10 cellular contexts compared by ENCODE assay signal in genomic region chr6:107657373-107657754, GRCh38.
DNase-seq lines count a peak whose midpoint lies in the region; ATAC-seq and TF ChIP-seq lines count a peak whose summit lies in the region.
"Had no signal": no experiment of that assay in that cellular context is flagged by ENCODE, and none has a peak within 500 bp of the region (broad histone marks: within the 10 kb centered on the region; RNA-seq: fewer than 3 reads in every experiment).

No MANE protein-coding gene starts in this region.

- H3K36me3 Mint-ChIP-seq in CD4-positive, CD25-positive, alpha-beta regulatory T cell: no peaks in the 10 kb centered on the region
- H3K36me3 Mint-ChIP-seq in activated CD8-positive, alpha-beta T cell treated with anti-CD3 and anti-CD28 coated beads, Interleukin-2, amount 10 ng/mL, durations not matched to agents 7 days and 5 days (ENCODE audit: low read depth): peaks cover 4% of the 10 kb centered on the region
- no peaks in the 10 kb centered on the region for H3K36me3 Mint-ChIP-seq in natural killer cell

- peak overlapping the region; percentile 31; the same call in 1 of the 2 replicates for H3K9ac ChIP-seq in IMR-90 (ENCODE audit: low read depth, low read length)

- H2BK20ac ChIP-seq in IMR-90 (ENCODE audit: low read depth, low read length): peak overlapping the region; percentile 12; the same call in 1 of the 2 replicates

- H2BK120ac ChIP-seq in IMR-90 (ENCODE audit: low read depth, low read length): peak overlapping the region; percentile 63; the same call in 1 of the 2 replicates

- peak overlapping the region; percentile 53 for H3K4me3 ChIP-seq in CD4-positive, CD25-positive, alpha-beta regulatory T cell (ENCODE audit: low read depth, low read length)
- H3K4me3 ChIP-seq in IMR-90 (ENCODE audit: insufficient read depth, low read depth, low read length) (no peak overlapping the region), tibial artery (no peak overlapping the region)

- no peak overlapping the region for H3K27ac ChIP-seq in CD4-positive, CD25-positive, alpha-beta regulatory T cell (ENCODE audit: insufficient read depth, low read length, poor library complexity, severe bottlenecking)
- H3K27ac ChIP-seq in IMR-90 (ENCODE audit: insufficient read depth, low read length) (peak overlapping the region; percentile 79), tibial artery (no peak overlapping the region)

- H3K4me1 Mint-ChIP-seq in CD4-positive, CD25-positive, alpha-beta regulatory T cell: peaks cover 0 to 30% (median 13%) of the 10 kb centered on the region in 4 donors
- H3K4me1 Mint-ChIP-seq in activated CD8-positive, alpha-beta T cell treated with anti-CD3 and anti-CD28 coated beads, Interleukin-2, amount 10 ng/mL, durations not matched to agents 7 days and 5 days (ENCODE audit: low read depth): peaks cover 75% of the 10 kb centered on the region
- H3K4me1 Mint-ChIP-seq in natural killer cell: peaks cover 0 to 25% of the 10 kb centered on the region in 2 donors

- 80% methylated on average over 1 of the region's 3 CpGs; no CpG with 5 or more reads in 1 of the 2 experiments for WGBS in IMR-90 (ENCODE audit: extremely low coverage in 2 of 2, insufficient read length in 1 of 2), 2 experiments

- in situ Hi-C loops in IMR-90 (cut with MboI; ENCODE audit: low sequenced_read_pairs): no loop called here

- H3K23ac ChIP-seq in IMR-90 (ENCODE audit: low read depth, low read length): 0 out of 2 replicates have a peak overlapping the region, but pooled peaks have one; percentile 1

- POLR2A ChIA-PET in IMR-90 (lab: Charles Lee; ENCODE audit: unreplicated experiment): no interaction called here
- POLR2A ChIA-PET in activated CD8-positive, alpha-beta T cell treated with anti-CD3 and anti-CD28 coated beads, Interleukin-2, amount 10 ng/mL, durations not matched to agents 7 days and 5 days (lab: Charles Lee): interaction anchor here (0.9 to 4.0 kb wide), 7 partner anchors 15 to 198 kb away, joined by 3 to 26 read pairs (median 4); partner anchors contain the start of genes PDSS2 and SOBP

- peak overlapping the region; percentile 53; the same call in 1 of the 2 replicates for H4K5ac ChIP-seq in IMR-90 (ENCODE audit: low read depth, low read length)

- H3K9me3 Mint-ChIP-seq in CD4-positive, CD25-positive, alpha-beta regulatory T cell: peaks cover 0 to 2% (median 0%) of the 10 kb centered on the region in 7 donors
- no peaks in the 10 kb centered on the region for H3K9me3 Mint-ChIP-seq in activated CD8-positive, alpha-beta T cell treated with anti-CD3 and anti-CD28 coated beads, Interleukin-2, amount 10 ng/mL, durations not matched to agents 7 days and 5 days (ENCODE audit: insufficient read depth)
- no peaks in the 10 kb centered on the region for H3K9me3 Mint-ChIP-seq in natural killer cell

- H4K8ac ChIP-seq in IMR-90 (ENCODE audit: low read depth in 2 of 2, low read length in 2 of 2): no peak overlapping the region; a peak in 2 of 4 replicates

- H3K9me1 ChIP-seq in IMR-90 (ENCODE audit: insufficient read depth, low read length): peaks cover 9% of the 10 kb centered on the region

- no peaks in the 10 kb centered on the region for H3K9me3 ChIP-seq in CD4-positive, CD25-positive, alpha-beta regulatory T cell (ENCODE audit: control insufficient read depth in 2 of 2, low read length in 2 of 2)
- H3K9me3 ChIP-seq in IMR-90 (ENCODE audit: control insufficient read depth, insufficient read depth, low read length): no peaks in the 10 kb centered on the region
- H3K9me3 ChIP-seq in tibial artery: no peaks in the 10 kb centered on the region
- H3K9me3 ChIP-seq: esophagus squamous epithelium had no signal

- H4K20me1 ChIP-seq in IMR-90 (ENCODE audit: insufficient read depth, low read length): peaks cover 6% of the 10 kb centered on the region; the same call in 1 of the 2 replicates

- peaks cover 3% of the 10 kb centered on the region for H3K27me3 ChIP-seq in CD4-positive, CD25-positive, alpha-beta regulatory T cell (ENCODE audit: control insufficient read depth, insufficient read depth, low read length)
- no peaks in the 10 kb centered on the region for H3K27me3 ChIP-seq in IMR-90 (ENCODE audit: control insufficient read depth, insufficient read depth, low read length)
- no peaks in the 10 kb centered on the region for H3K27me3 ChIP-seq in tibial artery

- H3K79me1 ChIP-seq in IMR-90 (ENCODE audit: low read depth in 1 of 2, low read length in 2 of 2): peaks cover 0 to 2% of the 10 kb centered on the region in 2 experiments; a peak in 1 of 4 replicates

- TF ChIP-seq CTCF in IMR-90 (conservative IDR thresholded peaks at IDR 0.05; ENCODE audit: low read depth, low read length): no peak
- TF ChIP-seq CTCF in natural killer cell (IDR thresholded peaks at IDR 0.05): no peak
- TF ChIP-seq CTCF in tibial artery (IDR thresholded peaks at IDR 0.05): no peak

- peak overlapping the region in 3 of 4 donors; percentile 13 to 66 (median 65) for H3K4me3 Mint-ChIP-seq in CD4-positive, CD25-positive, alpha-beta regulatory T cell
- H3K4me3 Mint-ChIP-seq in activated CD8-positive, alpha-beta T cell treated with anti-CD3 and anti-CD28 coated beads, Interleukin-2, amount 10 ng/mL, durations not matched to agents 7 days and 5 days: peak overlapping the region; percentile 78
- H3K4me3 Mint-ChIP-seq in natural killer cell: peak overlapping the region; percentile 40

- H4K91ac ChIP-seq in IMR-90 (ENCODE audit: insufficient read depth, low read depth, low read length): peak overlapping the region; percentile 48; the same call in 1 of the 2 replicates

- no TSS peak for BruUV-seq in IMR-90 (replicated peaks; lab: Mats Ljungman, UMichigan)

- H2BK15ac ChIP-seq in IMR-90 (ENCODE audit: low read depth, low read length): peak overlapping the region; percentile 38; the same call in 1 of the 3 replicates

- H3K18ac ChIP-seq in IMR-90 (ENCODE audit: low read depth, low read length): peak overlapping the region; percentile 58

- DNase-seq in CD4-positive, CD25-positive, alpha-beta regulatory T cell: no peak
- DNase-seq in IMR-90: no peak
- no peak for DNase-seq in activated CD8-positive, alpha-beta T cell treated with anti-CD3 and anti-CD28 coated beads, Interleukin-2, amount 10 ng/mL, durations not matched to agents 7 days and 5 days
- DNase-seq in natural killer cell: no peak
- DNase-seq in tibial artery: no peak
- DNase-seq in hepatic stellate cell (ENCODE audit: low spot score): no peak
- no peak for DNase-seq in NCI-H510A treated with DMSO at 0.1 percent for 48 hours (lab: John Stamatoyannopoulos, UW)
- no peak for DNase-seq in NCI-H524 treated with DMSO at 0.1 percent for 48 hours (lab: John Stamatoyannopoulos, UW)
- DNase-seq: mesendoderm had no signal

- H3K27ac Mint-ChIP-seq in CD4-positive, CD25-positive, alpha-beta regulatory T cell: peak overlapping the region in 2 of 3 donors; percentile 44 to 61
- peak overlapping the region; percentile 98 for H3K27ac Mint-ChIP-seq in activated CD8-positive, alpha-beta T cell treated with anti-CD3 and anti-CD28 coated beads, Interleukin-2, amount 10 ng/mL, durations not matched to agents 7 days and 5 days
- peak overlapping the region in 1 of 2 donors; percentile 49 for H3K27ac Mint-ChIP-seq in natural killer cell

- CTCF ChIA-PET in IMR-90 (lab: Yijun Ruan, JAX): interaction anchor here (0.8 to 1.7 kb wide), 5 partner anchors 9 to 340 kb away, joined by 3 to 5 read pairs (median 4); no protein-coding TSS in a partner anchor
- CTCF ChIA-PET in activated CD8-positive, alpha-beta T cell treated with anti-CD3 and anti-CD28 coated beads, Interleukin-2, amount 10 ng/mL, durations not matched to agents 7 days and 5 days (lab: Charles Lee): interaction anchor here (0.7 to 4.6 kb wide), 17 partner anchors 8 to 339 kb away, joined by 3 to 38 read pairs (median 5); partner anchors contain the start of gene PDSS2

- intact Hi-C loops in IMR-90 (cut with micrococcal nuclease): loop anchor here (2.0 to 5.0 kb wide), 2 partner anchors 525 to 629 kb away; partner anchors contain the start of gene MTRES1
- intact Hi-C loops in natural killer cell (cut with micrococcal nuclease): no loop called here
- intact Hi-C loops in tibial artery (cut with DNase I; ENCODE audit: low total_unique reads): no loop called here

- peak overlapping the region; percentile 78; the same call in 1 of the 2 replicates for H3K4me2 ChIP-seq in IMR-90 (ENCODE audit: low read depth, low read length)

- H2AK5ac ChIP-seq in IMR-90 (ENCODE audit: low read depth, low read length): peak overlapping the region; percentile 3; the same call in 1 of the 2 replicates

- H3K36me3 ChIP-seq in CD4-positive, CD25-positive, alpha-beta regulatory T cell (ENCODE audit: control insufficient read depth, insufficient read depth, low read length): no peaks in the 10 kb centered on the region
- no peaks in the 10 kb centered on the region for H3K36me3 ChIP-seq in IMR-90 (ENCODE audit: control insufficient read depth, insufficient read depth, low read length)
- H3K36me3 ChIP-seq in tibial artery: peaks cover 4 to 24% (median 7%) of the 10 kb centered on the region in 3 donors
- H3K36me3 ChIP-seq: esophagus squamous epithelium had no signal

- dilution Hi-C loops in IMR-90 (cut with HindIII; ENCODE audit: low sequenced_read_pairs, unreplicated experiment): no loop called here

- H2BK5ac ChIP-seq in IMR-90 (ENCODE audit: low read depth, low read length, poor library complexity, severe bottlenecking): no peak overlapping the region

- peaks cover 27% of the 10 kb centered on the region for H3K27me3 Mint-ChIP-seq in CD4-positive, CD25-positive, alpha-beta regulatory T cell
- no peaks in the 10 kb centered on the region for H3K27me3 Mint-ChIP-seq in activated CD8-positive, alpha-beta T cell treated with anti-CD3 and anti-CD28 coated beads, Interleukin-2, amount 10 ng/mL, durations not matched to agents 7 days and 5 days (ENCODE audit: low read depth)
- H3K27me3 Mint-ChIP-seq in natural killer cell (ENCODE audit: low read depth in 2 of 2): peaks cover 4 to 26% of the 10 kb centered on the region in 2 donors

- H3K4ac ChIP-seq in IMR-90 (ENCODE audit: low read depth, low read length): peak overlapping the region; percentile 2

- H3K14ac ChIP-seq in IMR-90 (replicated peaks; ENCODE audit: low read depth, low read length): no peak overlapping the region

- H2AK9ac ChIP-seq in IMR-90 (replicated peaks; ENCODE audit: low read depth, low read length, poor library complexity): no peak overlapping the region

- TF ChIP-seq RAD21 in IMR-90 (IDR thresholded peaks at IDR 0.05; ENCODE audit: low read length): no peak

- peaks cover 13% of the 10 kb centered on the region for H3K4me1 ChIP-seq in CD4-positive, CD25-positive, alpha-beta regulatory T cell (ENCODE audit: control insufficient read depth, insufficient read depth, low read length, poor library complexity, severe bottlenecking)
- H3K4me1 ChIP-seq in IMR-90 (ENCODE audit: control insufficient read depth, insufficient read depth, low read length): peaks cover 27% of the 10 kb centered on the region
- no peaks in the 10 kb centered on the region for H3K4me1 ChIP-seq in tibial artery

- H2AFZ ChIP-seq in IMR-90 (replicated peaks; ENCODE audit: low read length, poor library complexity): no peak overlapping the region

- no peak for ATAC-seq in CD4-positive, CD25-positive, alpha-beta regulatory T cell (ENCODE audit: low read depth in 2 of 2)
- ATAC-seq in IMR-90 (ENCODE audit: low read depth) (no peak), natural killer cell (no peak)
- peak; percentile 12 for ATAC-seq in activated CD8-positive, alpha-beta T cell treated with anti-CD3 and anti-CD28 coated beads, Interleukin-2, amount 10 ng/mL, durations not matched to agents 7 days and 5 days

- TF ChIP-seq POLR2A in IMR-90 (IDR thresholded peaks at IDR 0.05; ENCODE audit: low read depth, low read length): no peak

- H3K56ac ChIP-seq in IMR-90 (ENCODE audit: extremely low read depth, insufficient read depth, low read length): 0 out of 2 replicates have a peak overlapping the region, but pooled peaks have one; percentile 5
